In the genomic region with DNA sequence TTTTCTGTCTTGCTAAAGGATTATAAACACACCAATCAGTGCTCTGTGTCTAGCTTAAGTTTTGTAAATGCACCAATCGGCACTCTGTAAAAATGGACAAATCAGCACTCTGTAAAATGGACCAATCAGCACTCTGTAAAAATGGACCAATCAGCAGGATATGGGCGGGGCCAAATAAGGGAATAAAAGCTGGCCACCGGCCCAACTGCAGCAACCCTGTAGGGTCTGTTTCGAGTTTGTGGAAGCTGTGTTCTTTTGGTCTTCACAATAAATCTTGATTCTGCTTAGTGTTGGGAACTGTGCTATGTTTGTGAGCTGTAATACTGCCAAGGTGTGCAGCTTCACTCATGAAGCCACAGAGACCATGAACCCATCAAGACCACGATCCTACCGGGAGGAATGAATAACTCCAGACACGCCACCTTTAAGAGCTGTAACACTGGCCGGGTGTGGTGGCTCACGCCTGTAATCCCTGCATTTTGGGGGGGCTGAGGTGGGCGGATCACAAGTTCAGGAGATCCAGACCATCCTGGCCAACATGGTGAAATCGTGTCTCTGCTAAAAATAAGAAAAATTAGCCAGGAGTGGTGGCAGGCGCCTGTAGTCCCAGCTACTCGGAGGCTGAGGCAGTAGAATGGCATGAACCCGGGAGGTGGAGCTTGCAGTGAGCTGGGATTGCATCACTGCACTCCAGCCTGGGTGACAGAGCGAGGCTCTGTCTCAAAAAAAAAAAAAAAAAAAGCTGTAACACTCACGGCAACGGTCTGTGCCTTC, we compare ENCODE assay signal across 8 cellular contexts.
DNase-seq lines count a peak whose midpoint lies in the region; ATAC-seq and TF ChIP-seq lines count a peak whose summit lies in the region.
"Not testable (repeated sequence)": the region's sequence is repeated elsewhere in the genome, so short reads cannot be mapped to it uniquely, and the experiment has no call there.

No MANE protein-coding gene starts in this region.

- H3K27ac ChIP-seq in ACC112 (ENCODE audit: low read depth, low read length) (peak overlapping the region; percentile 21; the same call in 1 of the 2 replicates), GM23248 (peak overlapping the region; percentile 92), gastroesophageal sphincter (peak overlapping the region in 3 of 4 donors; percentile 39 to 73 (median 66))
- not testable (repeated sequence) for H3K27ac ChIP-seq in mesenchymal stem cell (ENCODE audit: low read length, poor library complexity, severe bottlenecking); testis

- not testable (repeated sequence) for H3K4me1 ChIP-seq in ACC112 (ENCODE audit: control insufficient read depth, insufficient read depth, low read length, unreplicated experiment); mesenchymal stem cell (ENCODE audit: control insufficient read depth, insufficient read depth, low read depth, low read length); testis
- peaks cover 33% of the 10 kb centered on the region for H3K4me1 ChIP-seq in GM23248 (ENCODE audit: insufficient read depth)
- H3K4me1 ChIP-seq in gastroesophageal sphincter: peaks cover 0 to 30% (median 11%) of the 10 kb centered on the region in 3 donors

- not testable (repeated sequence) for H3K79me1 ChIP-seq in mesenchymal stem cell (replicated peaks; ENCODE audit: low read length, poor library complexity, severe bottlenecking)

- not testable (repeated sequence) for H3K23ac ChIP-seq in mesenchymal stem cell (ENCODE audit: low read length in 2 of 2)

- not testable (repeated sequence) for H4K8ac ChIP-seq in mesenchymal stem cell (ENCODE audit: low read length)

- intact Hi-C loops in activated CD8-positive, alpha-beta T cell treated with anti-CD3 and anti-CD28 coated beads for 36 hours (cut with micrococcal nuclease); MCF 10A (cut with micrococcal nuclease); testis (cut with DNase I; ENCODE audit: low total_unique reads): not testable (repeated sequence)

- TF ChIP-seq CTCF in activated CD8-positive, alpha-beta T cell treated with anti-CD3 and anti-CD28 coated beads for 36 hours (IDR thresholded peaks at IDR 0.05); MCF 10A (IDR thresholded peaks at IDR 0.05; ENCODE audit: unreplicated experiment); gastroesophageal sphincter (IDR thresholded peaks at IDR 0.05); testis (IDR thresholded peaks at IDR 0.05): not testable (repeated sequence)

- POLR2A ChIA-PET in activated CD8-positive, alpha-beta T cell treated with anti-CD3 and anti-CD28 coated beads for 36 hours (lab: Charles Lee): interaction anchor here (1.3 to 1.7 kb wide), 3 partner anchors 11 to 108 kb away, joined by 3 to 4 read pairs (median 3); no protein-coding TSS in a partner anchor
- POLR2A ChIA-PET in MCF 10A (lab: Yijun Ruan, JAX): interaction anchor here (0.6 kb wide), 1 partner anchor 23 kb away, joined by 3 read pairs; no protein-coding TSS in a partner anchor

- not testable (repeated sequence) for H2AFZ ChIP-seq in ACC112 (ENCODE audit: low read length, unreplicated experiment); mesenchymal stem cell (ENCODE audit: low read depth, low read length)
- H2AFZ ChIP-seq in GM23248: peak overlapping the region; percentile 94

- DNase-seq in GM23248: peak; percentile 65
- DNase-seq in NOMO-1 treated with DMSO at 0.1 percent for 48 hours (lab: John Stamatoyannopoulos, UW; ENCODE audit: unreplicated experiment): peak; percentile 12
- peak; percentile 30 for DNase-seq in activated CD8-positive, alpha-beta T cell treated with anti-CD3 and anti-CD28 coated beads for 36 hours
- DNase-seq in MCF 10A (ENCODE audit: unreplicated experiment): peak; percentile 51
- DNase-seq in mesenchymal stem cell: not testable (repeated sequence)
- peak; percentile 63 for DNase-seq in testis

- not testable (repeated sequence) for ATAC-seq in activated CD8-positive, alpha-beta T cell treated with anti-CD3 and anti-CD28 coated beads for 36 hours
- ATAC-seq in gastroesophageal sphincter: peak; percentile 44

- not testable (repeated sequence) for H3K14ac ChIP-seq in mesenchymal stem cell (ENCODE audit: low read length in 2 of 2)

- not testable (repeated sequence) for H3K36me3 ChIP-seq in ACC112 (ENCODE audit: insufficient read depth, low read length); GM23248 (ENCODE audit: low read depth); gastroesophageal sphincter; mesenchymal stem cell (ENCODE audit: control insufficient read depth in 1 of 2, insufficient read depth in 2 of 2, low read depth in 1 of 2, low read length in 2 of 2); testis (ENCODE audit: low read depth, missing control alignments)

- H3K4me3 ChIP-seq in ACC112 (ENCODE audit: low read depth, low read length); gastroesophageal sphincter: not testable (repeated sequence)
- peak overlapping the region; percentile 60 for H3K4me3 ChIP-seq in GM23248
- peak overlapping the region in 1 of 2 experiments; percentile 68 for H3K4me3 ChIP-seq in mesenchymal stem cell (ENCODE audit: insufficient read depth in 1 of 2, low read depth in 1 of 2, low read length in 2 of 2)
- H3K4me3 ChIP-seq in testis: peak overlapping the region; percentile 15

- CTCF ChIA-PET in activated CD8-positive, alpha-beta T cell treated with anti-CD3 and anti-CD28 coated beads for 36 hours (lab: Charles Lee): interaction anchor here (1.0 to 3.0 kb wide), 7 partner anchors 10 to 142 kb away, joined by 3 to 15 read pairs (median 3); no protein-coding TSS in a partner anchor
- CTCF ChIA-PET in MCF 10A (lab: Yijun Ruan, JAX): interaction anchor here (0.7 to 1.6 kb wide), 5 partner anchors 14 to 175 kb away, joined by 3 to 5 read pairs (median 3); no protein-coding TSS in a partner anchor

- H3K9me3 Mint-ChIP-seq in activated CD8-positive, alpha-beta T cell treated with anti-CD3 and anti-CD28 coated beads for 36 hours; MCF 10A (ENCODE audit: unreplicated experiment): not testable (repeated sequence)

- 18 to 19% methylated on average over 17 of the region's 17 CpGs for WGBS in GM23248 (ENCODE audit: low coverage in 1 of 2, low lambda C conversion rate in 2 of 2, missing lambda C conversion rate in 2 of 2), 2 experiments
- WGBS in gastroesophageal sphincter (ENCODE audit: low coverage in 1 of 2), 2 donors: 55 to 71% methylated on average over 10 to 11 of the region's 17 CpGs
- WGBS in mesenchymal stem cell: 88% methylated on average over 15 of the region's 17 CpGs
- 65% methylated on average over 17 of the region's 17 CpGs for WGBS in testis, 2 donors

- H2BK5ac ChIP-seq in mesenchymal stem cell (ENCODE audit: low read depth, low read length, poor library complexity, severe bottlenecking): not testable (repeated sequence)

- TF ChIP-seq EP300 in gastroesophageal sphincter (IDR thresholded peaks at IDR 0.05): not testable (repeated sequence)

- peak overlapping the region; percentile 78 for H3K4me2 ChIP-seq in GM23248 (ENCODE audit: unreplicated experiment)
- not testable (repeated sequence) for H3K4me2 ChIP-seq in mesenchymal stem cell (ENCODE audit: low read length, poor library complexity, severe bottlenecking)

- not testable (repeated sequence) for H3K9me3 ChIP-seq in GM23248 (ENCODE audit: low read depth); gastroesophageal sphincter; mesenchymal stem cell (ENCODE audit: control insufficient read depth, low read length); testis

- H2BK12ac ChIP-seq in mesenchymal stem cell (ENCODE audit: low read length in 2 of 2): not testable (repeated sequence)

- H4K91ac ChIP-seq in mesenchymal stem cell (ENCODE audit: low read length): not testable (repeated sequence)

- H3K4ac ChIP-seq in mesenchymal stem cell (ENCODE audit: low read depth in 1 of 2, low read length in 2 of 2): not testable (repeated sequence)

- in situ Hi-C loops in GM23248 (cut with MboI): not testable (repeated sequence)

- not testable (repeated sequence) for H3K36me3 Mint-ChIP-seq in activated CD8-positive, alpha-beta T cell treated with anti-CD3 and anti-CD28 coated beads for 36 hours (ENCODE audit: low read depth); MCF 10A (ENCODE audit: insufficient read depth, unreplicated experiment)

- H2BK15ac ChIP-seq in mesenchymal stem cell (ENCODE audit: low read depth, poor library complexity, severe bottlenecking): not testable (repeated sequence)

- H3K4me3 Mint-ChIP-seq in activated CD8-positive, alpha-beta T cell treated with anti-CD3 and anti-CD28 coated beads for 36 hours: not testable (repeated sequence)
- peak overlapping the region; percentile 53 for H3K4me3 Mint-ChIP-seq in MCF 10A (ENCODE audit: unreplicated experiment)

- not testable (repeated sequence) for TF ChIP-seq POLR2A in gastroesophageal sphincter (IDR thresholded peaks at IDR 0.05); testis (IDR thresholded peaks at IDR 0.05)

- not testable (repeated sequence) for H4K20me1 ChIP-seq in GM23248 (ENCODE audit: insufficient read depth)

- H3K27me3 ChIP-seq in ACC112 (ENCODE audit: insufficient read depth, low read length): peaks cover 11% of the 10 kb centered on the region
- not testable (repeated sequence) for H3K27me3 ChIP-seq in GM23248 (replicated peaks; ENCODE audit: insufficient read depth); gastroesophageal sphincter; mesenchymal stem cell (ENCODE audit: control insufficient read depth in 1 of 2, insufficient read depth in 1 of 2, low read length in 2 of 2); testis

- H3K27me3 Mint-ChIP-seq in activated CD8-positive, alpha-beta T cell treated with anti-CD3 and anti-CD28 coated beads for 36 hours; MCF 10A (ENCODE audit: insufficient read depth, unreplicated experiment): not testable (repeated sequence)

- H3K4me1 Mint-ChIP-seq in activated CD8-positive, alpha-beta T cell treated with anti-CD3 and anti-CD28 coated beads for 36 hours (ENCODE audit: low read depth): peaks cover 31% of the 10 kb centered on the region
- peaks cover 37% of the 10 kb centered on the region for H3K4me1 Mint-ChIP-seq in MCF 10A (ENCODE audit: insufficient read depth, unreplicated experiment)

- H3K9ac ChIP-seq in GM23248 (peak overlapping the region; percentile 76), mesenchymal stem cell (ENCODE audit: low read length) (peak overlapping the region; percentile 86)

- H3K79me2 ChIP-seq in ACC112 (ENCODE audit: control insufficient read depth, insufficient read depth, low read length, unreplicated experiment); GM23248 (ENCODE audit: insufficient read depth): not testable (repeated sequence)

- H3K18ac ChIP-seq in mesenchymal stem cell (ENCODE audit: low read depth in 1 of 2, low read length in 2 of 2): not testable (repeated sequence)

- H2AK5ac ChIP-seq in mesenchymal stem cell (ENCODE audit: low read length, severe bottlenecking): not testable (repeated sequence)

- H3K27ac Mint-ChIP-seq in activated CD8-positive, alpha-beta T cell treated with anti-CD3 and anti-CD28 coated beads for 36 hours: peak overlapping the region; percentile 89
- H3K27ac Mint-ChIP-seq in MCF 10A (ENCODE audit: low read depth, unreplicated experiment): peak overlapping the region; percentile 77

- not testable (repeated sequence) for H2BK120ac ChIP-seq in mesenchymal stem cell (ENCODE audit: low read depth, low read length)

- H3K9me2 ChIP-seq in GM23248 (ENCODE audit: insufficient read depth): not testable (repeated sequence)

- BruUV-seq in MCF 10A (replicated peaks; lab: Mats Ljungman, UMichigan): not testable (repeated sequence)

- peaks cover 19% of the 10 kb centered on the region for H3F3A ChIP-seq in GM23248 (ENCODE audit: insufficient read depth)
